Comparison of ENCODE assay signal across 21 cellular contexts in the genomic region with DNA sequence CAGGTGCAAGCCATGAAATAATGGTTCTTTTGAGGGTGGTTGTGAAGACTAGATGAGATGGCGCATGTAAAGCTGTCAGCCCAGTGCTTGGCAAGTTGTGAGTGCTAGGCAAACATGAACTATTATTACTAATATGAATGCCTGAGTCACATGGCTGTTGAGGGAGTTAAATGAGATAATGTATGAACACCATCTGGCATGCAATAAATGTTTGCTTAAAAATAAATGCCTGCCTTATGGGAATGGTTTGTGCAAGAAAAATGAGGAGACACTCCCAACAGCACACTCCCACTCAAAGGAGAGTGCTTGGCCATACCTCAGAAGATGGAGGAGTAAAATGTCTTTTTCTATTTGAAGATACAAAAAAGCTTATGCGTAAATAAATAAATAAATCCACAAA. TPM values are rescaled to one million over a fixed set of nuclear protein-coding genes. Genes with fewer than 3 reads are reported as not detected.
DNase-seq lines count a peak whose midpoint lies in the region; ATAC-seq and TF ChIP-seq lines count a peak whose summit lies in the region.
"Had no signal": no experiment of that assay in that cellular context is flagged by ENCODE, and none has a peak within 500 bp of the region (broad histone marks: within the 10 kb centered on the region; RNA-seq: fewer than 3 reads in every experiment).

No MANE protein-coding gene starts in this region.

- no peak for TF ChIP-seq CTCF in fibroblast of villous mesenchyme (IDR thresholded peaks at IDR 0.05; ENCODE audit: insufficient read depth, low read depth, low read length)
- no peak for TF ChIP-seq CTCF in transverse colon (IDR thresholded peaks at IDR 0.05)
- no peak for TF ChIP-seq CTCF in brain microvascular endothelial cell (IDR thresholded peaks at IDR 0.05; ENCODE audit: low read depth, low read length, missing control alignments)

- H3K36me3 Mint-ChIP-seq in activated CD8-positive, alpha-beta memory T cell treated with anti-CD3 and anti-CD28 coated beads, Interleukin-2, amount 10 ng/mL, durations not matched to agents 7 days and 5 days = peaks cover 15% of the 10 kb centered on the region
- no peaks in the 10 kb centered on the region for H3K36me3 Mint-ChIP-seq in T-helper 17 cell (ENCODE audit: low read depth)
- peaks cover 1% of the 10 kb centered on the region for H3K36me3 Mint-ChIP-seq in activated naive CD4-positive, alpha-beta T cell treated with anti-CD3 and anti-CD28 coated beads for 36 hours (ENCODE audit: low read depth)

- no peak for DNase-seq in activated CD8-positive, alpha-beta memory T cell treated with anti-CD3 and anti-CD28 coated beads, Interleukin-2, amount 10 ng/mL, durations not matched to agents 7 days and 5 days
- DNase-seq in activated CD8-positive, alpha-beta memory T cell treated with anti-CD3 and anti-CD28 coated beads for 24 hours = no peak
- DNase-seq in T-helper 17 cell = no peak
- DNase-seq in fibroblast of villous mesenchyme (ENCODE audit: low read depth) = peak; percentile 31
- no peak for DNase-seq in transverse colon
- DNase-seq in brain microvascular endothelial cell = no peak
- no peak for DNase-seq in activated naive CD4-positive, alpha-beta T cell treated with anti-CD3 and anti-CD28 coated beads for 36 hours
- DNase-seq: cerebellar nuclear complex; effector CD8-positive, alpha-beta T cell; hypothalamus; kidney; NCI-H2081 treated with DMSO at 0.1 percent for 48 hours; NCI-H524 treated with DMSO at 0.1 percent for 48 hours; retina; SHP77 treated with DMSO at 0.1 percent for 48 hours; stimulated activated naive B cell treated with anti-CD40 and anti-IgM and Interleukin-4, amounts not matched to agents 10 μg/mL and 1 μg/mL and 100 μg/mL, for 72 hours; WERI-Rb-1 had no signal

- no peak overlapping the region for H3K4me3 Mint-ChIP-seq in activated CD8-positive, alpha-beta memory T cell treated with anti-CD3 and anti-CD28 coated beads, Interleukin-2, amount 10 ng/mL, durations not matched to agents 7 days and 5 days
- no peak overlapping the region for H3K4me3 Mint-ChIP-seq in T-helper 17 cell
- H3K4me3 Mint-ChIP-seq in activated naive CD4-positive, alpha-beta T cell treated with anti-CD3 and anti-CD28 coated beads for 36 hours = no peak overlapping the region
- H3K4me3 Mint-ChIP-seq: memory B cell; stimulated activated naive B cell treated with anti-CD40 and anti-IgM and Interleukin-4, amounts not matched to agents 10 μg/mL and 1 μg/mL and 100 μg/mL, for 72 hours had no signal

- peak overlapping the region; percentile 28 for H3K27ac Mint-ChIP-seq in activated CD8-positive, alpha-beta memory T cell treated with anti-CD3 and anti-CD28 coated beads, Interleukin-2, amount 10 ng/mL, durations not matched to agents 7 days and 5 days
- H3K27ac Mint-ChIP-seq in T-helper 17 cell = peak overlapping the region; percentile 83
- no peak overlapping the region for H3K27ac Mint-ChIP-seq in activated naive CD4-positive, alpha-beta T cell treated with anti-CD3 and anti-CD28 coated beads for 36 hours
- H3K27ac Mint-ChIP-seq: memory B cell; stimulated activated naive B cell treated with anti-CD40 and anti-IgM and Interleukin-4, amounts not matched to agents 10 μg/mL and 1 μg/mL and 100 μg/mL, for 72 hours had no signal

- ATAC-seq in activated CD8-positive, alpha-beta memory T cell treated with anti-CD3 and anti-CD28 coated beads, Interleukin-2, amount 10 ng/mL, durations not matched to agents 7 days and 5 days = no peak
- ATAC-seq in T-helper 17 cell (no peak), GM21381 (IDR thresholded peaks at IDR 0.05; ENCODE audit: unreplicated experiment) (no peak)
- ATAC-seq: stimulated activated naive B cell treated with anti-CD40 and anti-IgM and Interleukin-4, amounts not matched to agents 10 μg/mL and 1 μg/mL and 100 μg/mL, for 72 hours had no signal

- TF ChIP-seq POLR2A in transverse colon (IDR thresholded peaks at IDR 0.05) = no peak

- peaks cover 27 to 82% (median 61%) of the 10 kb centered on the region in 4 donors for H3K4me1 ChIP-seq in transverse colon

- in situ Hi-C loops in transverse colon (cut with MboI; ENCODE audit: low pct_ligation_motif_present in 1 of 4, low pct_unique_long_range_greater_than_20kb in 1 of 4, low sequenced_read_pairs in 3 of 4) (loop anchor here in 2 of 4 donors (25.0 kb wide), 1 partner anchor 293 kb away; a partner anchor contains a TSS), brain microvascular endothelial cell (cut with HindIII; ENCODE audit: low pct_ligation_motif_present, low sequenced_read_pairs) (no loop called here)

- H3K4me1 Mint-ChIP-seq in activated CD8-positive, alpha-beta memory T cell treated with anti-CD3 and anti-CD28 coated beads, Interleukin-2, amount 10 ng/mL, durations not matched to agents 7 days and 5 days = peaks cover 39% of the 10 kb centered on the region
- peaks cover 17% of the 10 kb centered on the region for H3K4me1 Mint-ChIP-seq in T-helper 17 cell
- H3K4me1 Mint-ChIP-seq in activated naive CD4-positive, alpha-beta T cell treated with anti-CD3 and anti-CD28 coated beads for 36 hours (ENCODE audit: low read depth) = peaks cover 40% of the 10 kb centered on the region

- CTCF ChIA-PET in activated CD8-positive, alpha-beta memory T cell treated with anti-CD3 and anti-CD28 coated beads, Interleukin-2, amount 10 ng/mL, durations not matched to agents 7 days and 5 days (lab: Charles Lee) = interaction anchor here (1.1 to 1.7 kb wide), 3 partner anchors 7 to 27 kb away, joined by 4 to 9 read pairs (median 5); a partner anchor contains a TSS
- CTCF ChIA-PET in activated naive CD4-positive, alpha-beta T cell treated with anti-CD3 and anti-CD28 coated beads for 36 hours (lab: Charles Lee) = interaction anchor here (0.6 kb wide), 1 partner anchor 31 kb away, joined by 3 read pairs; no protein-coding TSS in a partner anchor

- H3K4me3 ChIP-seq in fibroblast of villous mesenchyme (ENCODE audit: low read depth, low read length) (no peak overlapping the region), transverse colon (no peak overlapping the region), brain microvascular endothelial cell (ENCODE audit: low read depth, low read length) (no peak overlapping the region)
- H3K4me3 ChIP-seq: tibial nerve had no signal

- no peak for TF ChIP-seq EP300 in transverse colon (IDR thresholded peaks at IDR 0.05; ENCODE audit: low read depth)

- H3K9me3 ChIP-seq in T-helper 17 cell (ENCODE audit: control insufficient read depth, low read length, poor library complexity, severe bottlenecking) = no peaks in the 10 kb centered on the region
- no peaks in the 10 kb centered on the region for H3K9me3 ChIP-seq in transverse colon
- H3K9me3 ChIP-seq: tibial nerve had no signal

- no peaks in the 10 kb centered on the region for H3K27me3 Mint-ChIP-seq in activated CD8-positive, alpha-beta memory T cell treated with anti-CD3 and anti-CD28 coated beads, Interleukin-2, amount 10 ng/mL, durations not matched to agents 7 days and 5 days
- no peaks in the 10 kb centered on the region for H3K27me3 Mint-ChIP-seq in T-helper 17 cell
- H3K27me3 Mint-ChIP-seq in activated naive CD4-positive, alpha-beta T cell treated with anti-CD3 and anti-CD28 coated beads for 36 hours (ENCODE audit: low read depth) = no peaks in the 10 kb centered on the region
- H3K27me3 Mint-ChIP-seq: memory B cell; stimulated activated naive B cell treated with anti-CD40 and anti-IgM and Interleukin-4, amounts not matched to agents 10 μg/mL and 1 μg/mL and 100 μg/mL, for 72 hours had no signal

- intact Hi-C loops in transverse colon (cut with DNase I; ENCODE audit: low total_unique reads) = loop anchor here (10.0 kb wide), 1 partner anchor 65 kb away; a partner anchor contains a TSS
- intact Hi-C loops in activated naive CD4-positive, alpha-beta T cell treated with anti-CD3 and anti-CD28 coated beads for 36 hours (cut with micrococcal nuclease) = no loop called here

- H3K27ac ChIP-seq in transverse colon (peak overlapping the region; percentile 94 to 98 (median 97)), brain microvascular endothelial cell (no peak overlapping the region)
- H3K27ac ChIP-seq: WERI-Rb-1 had no signal

- H3K9me3 Mint-ChIP-seq in activated CD8-positive, alpha-beta memory T cell treated with anti-CD3 and anti-CD28 coated beads, Interleukin-2, amount 10 ng/mL, durations not matched to agents 7 days and 5 days (ENCODE audit: low read depth) = no peaks in the 10 kb centered on the region
- no peaks in the 10 kb centered on the region for H3K9me3 Mint-ChIP-seq in activated naive CD4-positive, alpha-beta T cell treated with anti-CD3 and anti-CD28 coated beads for 36 hours
- H3K9me3 Mint-ChIP-seq: memory B cell; stimulated activated naive B cell treated with anti-CD40 and anti-IgM and Interleukin-4, amounts not matched to agents 10 μg/mL and 1 μg/mL and 100 μg/mL, for 72 hours had no signal

- no peaks in the 10 kb centered on the region for H3K27me3 ChIP-seq in transverse colon
- H3K27me3 ChIP-seq in brain microvascular endothelial cell (replicated peaks) = no peaks in the 10 kb centered on the region
- H3K27me3 ChIP-seq: tibial nerve had no signal

- H3K36me3 ChIP-seq in transverse colon (peaks cover 0 to 23% (median 11%) of the 10 kb centered on the region in 4 donors), brain microvascular endothelial cell (replicated peaks) (peaks cover 34% of the 10 kb centered on the region)

- WGBS in transverse colon (ENCODE audit: low coverage in 1 of 2), 2 donors = 78 to 90% methylated on average over 2 of the region's 2 CpGs

RNA-seq across cellular contexts. Expression of a gene that starts 3.6 kb away (rescaled TPM):
- 10 to 100 TPM; 67.1 to 95.1 TPM for total RNA-seq in activated CD8-positive, alpha-beta memory T cell treated with anti-CD3 and anti-CD28 coated beads, Interleukin-2, amount 10 ng/mL, durations not matched to agents 7 days and 5 days
- total RNA-seq in T-helper 17 cell (10 to 100 TPM; 76.5 to 77.6 TPM), fibroblast of villous mesenchyme (27.7 and 36.3 TPM in 2 replicates), transverse colon (100 to 1,000 TPM; 226 to 448 (median 244) TPM)
- total RNA-seq in activated naive CD4-positive, alpha-beta T cell treated with anti-CD3 and anti-CD28 coated beads for 36 hours = 10 to 100 TPM; 64.3 to 64.5 TPM

RNA-seq across cellular contexts. Expression of a gene that starts 6.1 kb away (rescaled TPM):
- 10 to 100 TPM in 1 of 2 experiments, 1 to 10 TPM in 1; 8.1 to 19.5 TPM for total RNA-seq in activated CD8-positive, alpha-beta memory T cell treated with anti-CD3 and anti-CD28 coated beads, Interleukin-2, amount 10 ng/mL, durations not matched to agents 7 days and 5 days
- total RNA-seq in T-helper 17 cell (10 to 100 TPM; 12.6 to 13.7 TPM), fibroblast of villous mesenchyme (0.32 and 0.43 TPM in 2 replicates), transverse colon (10 to 100 TPM in 3 of 4 donors, 1 to 10 TPM in 1; 9.4 to 33.3 (median 30.4) TPM)
- 10 to 100 TPM in 1 of 2 experiments, 1 to 10 TPM in 1; 9.1 to 10.3 TPM for total RNA-seq in activated naive CD4-positive, alpha-beta T cell treated with anti-CD3 and anti-CD28 coated beads for 36 hours
- total RNA-seq: G401 had no signal

RNA-seq across cellular contexts. Expression of a gene that starts 23.4 kb away (rescaled TPM):
- 10 to 100 TPM; 47.2 to 47.8 TPM for total RNA-seq in activated CD8-positive, alpha-beta memory T cell treated with anti-CD3 and anti-CD28 coated beads, Interleukin-2, amount 10 ng/mL, durations not matched to agents 7 days and 5 days
- total RNA-seq in T-helper 17 cell = 100 to 1,000 TPM in 1 of 2 donors, 10 to 100 TPM in 1; 94.9 to 131 TPM
- total RNA-seq in fibroblast of villous mesenchyme = 8.6 and 14.5 TPM in 2 replicates
- total RNA-seq in transverse colon = 100 to 1,000 TPM in 3 of 4 donors, 10 to 100 TPM in 1; 90.8 to 154 (median 125) TPM
- total RNA-seq in activated naive CD4-positive, alpha-beta T cell treated with anti-CD3 and anti-CD28 coated beads for 36 hours = 10 to 100 TPM; 24.6 to 27.3 TPM
- total RNA-seq: G401 had no signal

RNA-seq across cellular contexts. Expression of a gene that starts 27.7 kb away (rescaled TPM):
- 1 to 10 TPM; 2.0 to 2.9 TPM for total RNA-seq in activated CD8-positive, alpha-beta memory T cell treated with anti-CD3 and anti-CD28 coated beads, Interleukin-2, amount 10 ng/mL, durations not matched to agents 7 days and 5 days
- under 1 TPM; 0.65 to 0.94 TPM for total RNA-seq in T-helper 17 cell
- 0.32 and 0.43 TPM in 2 replicates for total RNA-seq in fibroblast of villous mesenchyme
- total RNA-seq in transverse colon = 1 to 10 TPM in 1 of 4 donors, under 1 TPM in 1, not detected in 2; 0.82 to 2.2 TPM
- 1 to 10 TPM; 3.6 to 4.7 TPM for total RNA-seq in activated naive CD4-positive, alpha-beta T cell treated with anti-CD3 and anti-CD28 coated beads for 36 hours
- total RNA-seq: G401 had no signal

RNA-seq across cellular contexts. Expression of a gene that starts 43.6 kb away (rescaled TPM):
- 100 to 1,000 TPM; 149 to 161 TPM for total RNA-seq in activated CD8-positive, alpha-beta memory T cell treated with anti-CD3 and anti-CD28 coated beads, Interleukin-2, amount 10 ng/mL, durations not matched to agents 7 days and 5 days
- total RNA-seq in T-helper 17 cell = 10 to 100 TPM; 80.8 to 89.3 TPM
- total RNA-seq in fibroblast of villous mesenchyme = 196 and 209 TPM in 2 replicates
- total RNA-seq in transverse colon = 10 to 100 TPM; 17.7 to 92.3 (median 74.3) TPM
- 100 to 1,000 TPM; 104 to 105 TPM for total RNA-seq in activated naive CD4-positive, alpha-beta T cell treated with anti-CD3 and anti-CD28 coated beads for 36 hours
